Comparison of ENCODE assay signal across 8 cellular contexts in the genomic region with DNA sequence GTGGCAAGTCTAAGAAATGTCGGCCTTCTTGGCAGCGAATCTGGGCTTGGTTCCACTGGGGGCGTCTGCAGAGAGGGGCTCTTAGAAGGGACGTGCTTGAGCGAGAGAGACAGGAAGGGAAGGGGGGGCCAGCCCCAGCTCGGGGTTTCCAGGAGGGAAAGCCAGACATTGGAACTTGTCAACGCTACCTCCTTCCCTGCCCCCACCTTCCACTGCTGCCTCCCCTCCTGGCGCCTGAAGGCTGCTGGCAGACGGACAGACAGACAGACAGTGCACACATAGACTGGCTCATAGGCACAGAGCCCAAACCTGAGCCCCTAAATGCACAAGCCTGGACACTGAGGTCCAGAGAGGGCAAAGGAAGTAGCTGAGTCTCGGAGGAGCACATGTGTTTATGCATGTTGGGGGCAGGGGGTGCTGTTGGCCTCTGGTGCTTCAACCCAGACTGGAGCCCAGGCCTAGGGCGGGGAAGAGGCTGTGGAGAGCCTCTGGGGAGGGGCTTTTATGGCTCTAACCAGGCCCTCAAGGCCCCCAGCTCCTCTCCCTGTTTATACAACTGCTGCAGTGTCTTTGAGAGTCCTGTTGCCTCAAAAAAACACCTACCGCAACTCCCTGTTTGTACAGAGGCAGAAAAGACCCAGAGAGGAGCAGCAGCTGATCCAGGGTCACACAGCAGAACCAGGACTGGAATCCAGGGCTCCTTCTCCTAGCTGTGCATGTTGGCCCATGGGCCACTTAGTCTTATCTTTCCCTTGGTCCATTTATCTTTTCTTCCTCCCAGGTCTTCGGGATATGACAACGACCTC. TPM values are rescaled to one million over a fixed set of nuclear protein-coding genes. Genes with fewer than 3 reads are reported as not detected.
DNase-seq lines count a peak whose midpoint lies in the region; ATAC-seq lines count a peak whose summit lies in the region.

No MANE protein-coding gene starts in this region.

- peak overlapping the region; percentile 91 to 100 (median 99) for H3K4me2 ChIP-seq in BLaER1 treated with 17β-estradiol and CSF1 and Interleukin-3, amounts not matched to agents 10 nM and 100 nM

- H3K27me3 ChIP-seq in BLaER1 treated with 17β-estradiol and CSF1 and Interleukin-3, amounts not matched to agents 10 nM and 100 nM = no peaks in the 10 kb centered on the region

- H3K27ac ChIP-seq in BLaER1 treated with 17β-estradiol and CSF1 and Interleukin-3, amounts not matched to agents 10 nM and 100 nM = peak overlapping the region in 10 of 11 experiments; percentile 38 to 92 (median 69); a peak in 20 of 22 replicates

- DNase-seq in LHCN-M2 (ENCODE audit: low read depth) (peak; percentile 78), dermis blood vessel endothelial cell (peak; percentile 41), nucleus accumbens (lab: John Stamatoyannopoulos, UW) (peak in 29 of 56 donors; percentile 19 to 72 (median 49)), NCI-H1930 (lab: John Stamatoyannopoulos, UW) (no peak)
- peak; percentile 78 for DNase-seq in activated CD4-positive, alpha-beta T cell treated with anti-CD3 and anti-CD28 coated beads for 48 hours

- H3K36me3 ChIP-seq in BLaER1 treated with 17β-estradiol and CSF1 and Interleukin-3, amounts not matched to agents 10 nM and 100 nM = no peaks in the 10 kb centered on the region

- ATAC-seq in HG02571 (IDR thresholded peaks at IDR 0.05; ENCODE audit: unreplicated experiment) (no peak), GM18498 (IDR thresholded peaks at IDR 0.05; ENCODE audit: unreplicated experiment) (no peak)

- H4K20me1 ChIP-seq in BLaER1 treated with 17β-estradiol and CSF1 and Interleukin-3, amounts not matched to agents 10 nM and 100 nM = no peaks in the 10 kb centered on the region

- H3K9me3 ChIP-seq in BLaER1 treated with 17β-estradiol and CSF1 and Interleukin-3, amounts not matched to agents 10 nM and 100 nM (replicated peaks in 1 of 11) = no peaks in the 10 kb centered on the region

- peak overlapping the region in 5 of 10 experiments; percentile 2 to 31 (median 17); a peak in 5 of 20 replicates for H3K4me3 ChIP-seq in BLaER1 treated with 17β-estradiol and CSF1 and Interleukin-3, amounts not matched to agents 10 nM and 100 nM

- H3K4me1 ChIP-seq in BLaER1 treated with 17β-estradiol and CSF1 and Interleukin-3, amounts not matched to agents 10 nM and 100 nM = peaks cover 80 to 93% (median 87%) of the 10 kb centered on the region in 10 experiments

- H3K9ac ChIP-seq in BLaER1 treated with 17β-estradiol and CSF1 and Interleukin-3, amounts not matched to agents 10 nM and 100 nM = peak overlapping the region in 10 of 11 experiments; percentile 36 to 77 (median 63); a peak in 18 of 22 replicates

RNA-seq across cellular contexts. Expression of gene WASF2, which starts 33.1 kb away (rescaled TPM):
- 21.2 and 31.0 TPM in 2 replicates for total RNA-seq in LHCN-M2 (2014; rRNA removed)
- polyA plus RNA-seq in LHCN-M2 (2012) = 71.6 TPM
- total RNA-seq in dermis blood vessel endothelial cell = 45.9 and 110 TPM in 2 replicates

Comparison
In these comparisons a context has a peak if more than half of its experiments do, and no peak if none do; other contexts are left out.
1. DNase-seq: peak in LHCN-M2 (single experiment), activated CD4-positive, alpha-beta T cell treated with anti-CD3 and anti-CD28 coated beads for 48 hours (single experiment), dermis blood vessel endothelial cell (single experiment) and nucleus accumbens (29 of 56); none in NCI-H1930 (0 of 2).